25 cellular contexts compared by ENCODE assay signal in genomic region chr5:93964421-93964820, GRCh38.
DNase-seq lines count a peak whose midpoint lies in the region; ATAC-seq, FAIRE-seq and TF ChIP-seq lines count a peak whose summit lies in the region.
"Had no signal": no experiment of that assay in that cellular context is flagged by ENCODE, and none has a peak within 500 bp of the region (broad histone marks: within the 10 kb centered on the region; RNA-seq: fewer than 3 reads in every experiment).

No MANE protein-coding gene starts in this region.

- H3K9me2 ChIP-seq in SK-N-SH, result no peaks in the 10 kb centered on the region

- no peak overlapping the region for H3K27ac Mint-ChIP-seq in HFFc6
- H3K27ac Mint-ChIP-seq: CD14-positive monocyte; CD4-positive, alpha-beta memory T cell; CD4-positive, CD25-positive, alpha-beta regulatory T cell; CD8-positive, alpha-beta memory T cell had no signal

- no peak overlapping the region for H3K4me2 ChIP-seq in SK-N-SH
- H3K4me2 ChIP-seq: BLaER1 had no signal

- TF ChIP-seq CTCF in SK-N-SH (IDR thresholded peaks at IDR 0.05) (no peak), HFFc6 (IDR thresholded peaks at IDR 0.05) (no peak)

- no peaks in the 10 kb centered on the region for H3K79me2 ChIP-seq in SK-N-SH (ENCODE audit: insufficient read depth)

- no peak overlapping the region for H3K27ac ChIP-seq in SK-N-SH (ENCODE audit: low read depth in 2 of 2, low read length in 1 of 2)
- H3K27ac ChIP-seq: 22Rv1, BLaER1 had no signal

- no peaks in the 10 kb centered on the region for H3K36me3 Mint-ChIP-seq in HFFc6 (ENCODE audit: low read depth)

- no peak overlapping the region for H3K9ac ChIP-seq in SK-N-SH
- H3K9ac ChIP-seq: BLaER1 had no signal

- H3K9me3 ChIP-seq in SK-N-SH, result no peaks in the 10 kb centered on the region
- H3K9me3 ChIP-seq: BE2C, BLaER1 had no signal

- peaks cover 39% of the 10 kb centered on the region for H3K4me1 Mint-ChIP-seq in HFFc6 (ENCODE audit: low read depth)

- DNase-seq in SK-N-SH (no peak), HFFc6 (peak; percentile 31), posterior cingulate gyrus (no peak), NCI-H2029 treated with DMSO at 0.1 percent for 48 hours (lab: John Stamatoyannopoulos, UW) (no peak)
- DNase-seq: ACHN; BE2C; C1 segment of cervical spinal cord; CD4-positive, alpha-beta memory T cell; CD4-positive, CD25-positive, alpha-beta regulatory T cell; CD8-positive, alpha-beta memory T cell; COR-L47; DMS 273 treated with DMSO at 0.1 percent for 48 hours; DMS153; DMS53; DMS79; DND-41; GF-D8 had no signal

- ATAC-seq in SK-N-SH treated with all-trans-retinoic acid at 6 μM for 48 hours, result no peak

- CTCF ChIA-PET in SK-N-SH (lab: Yijun Ruan, JAX), result no interaction called here

- no peaks in the 10 kb centered on the region for H3K27me3 ChIP-seq in SK-N-SH (ENCODE audit: insufficient read depth)
- H3K27me3 ChIP-seq: BE2C, BLaER1 had no signal

- H3K4me3 Mint-ChIP-seq in HFFc6, result no peak overlapping the region; the same call in 1 of the 2 replicates
- H3K4me3 Mint-ChIP-seq: CD14-positive monocyte; CD4-positive, alpha-beta memory T cell; CD4-positive, CD25-positive, alpha-beta regulatory T cell; CD8-positive, alpha-beta memory T cell had no signal

- no peak overlapping the region for H3K4me3 ChIP-seq in SK-N-SH (ENCODE audit: low read depth in 2 of 2, low read length in 1 of 2)
- H3K4me3 ChIP-seq: BLaER1 had no signal

- no peaks in the 10 kb centered on the region; a peak in 1 of 4 replicates for H3K4me1 ChIP-seq in SK-N-SH (ENCODE audit: control insufficient read depth in 1 of 2, insufficient read depth in 2 of 2, low read depth in 1 of 2, low read length in 1 of 2)
- H3K4me1 ChIP-seq: BLaER1 had no signal

- H2AFZ ChIP-seq in SK-N-SH (ENCODE audit: low read depth), result no peak overlapping the region

- no peak for TF ChIP-seq RAD21 in SK-N-SH (IDR thresholded peaks at IDR 0.05; ENCODE audit: low read length)

- intact Hi-C loops in posterior cingulate gyrus (cut with DNase I), result no loop called here

- H4K20me1 ChIP-seq in SK-N-SH (ENCODE audit: insufficient read depth), result no peaks in the 10 kb centered on the region
- H4K20me1 ChIP-seq: BLaER1 had no signal

- H3K27me3 Mint-ChIP-seq in HFFc6 (ENCODE audit: insufficient read depth), result no peaks in the 10 kb centered on the region
- H3K27me3 Mint-ChIP-seq: CD4-positive, alpha-beta memory T cell; CD4-positive, CD25-positive, alpha-beta regulatory T cell had no signal

- H3F3A ChIP-seq in SK-N-SH (replicated peaks; ENCODE audit: insufficient read depth), result peaks cover 3% of the 10 kb centered on the region

- H3K9me3 Mint-ChIP-seq in HFFc6, result no peaks in the 10 kb centered on the region

- peak; percentile 45 for FAIRE-seq in colon (lab: Jason Lieb, UNC)
- FAIRE-seq: A204.1, GM12891, GM19239 had no signal

- POLR2A ChIA-PET in SK-N-SH (lab: Yijun Ruan, JAX), result no interaction called here

- no peaks in the 10 kb centered on the region for H3K36me3 ChIP-seq in SK-N-SH (replicated peaks in 1 of 2; ENCODE audit: control insufficient read depth in 1 of 2, insufficient read depth in 2 of 2, low read length in 1 of 2)
- H3K36me3 ChIP-seq: BE2C, BLaER1 had no signal

- TF ChIP-seq EP300 in SK-N-SH (IDR thresholded peaks at IDR 0.05; ENCODE audit: borderline replicate concordance in 1 of 2, low read depth in 1 of 2, low read length in 1 of 2), result no peak

- 89% methylated on average over 1 of the region's 1 CpG for WGBS in SK-N-SH (ENCODE audit: low lambda C conversion rate)

TF ChIP-seq in SK-N-SH treated with all-trans-retinoic acid at 6 μM for 48 hours, 23 proteins besides CTCF, POLR2A, EP300 and RAD21:
- TF ChIP-seq ISL1 (CRISPR knock-in tag; IDR thresholded peaks at IDR 0.05) (peak; percentile 73), ESRRG (CRISPR knock-in tag; IDR thresholded peaks at IDR 0.05) (no peak), ZFP3 (CRISPR knock-in tag; IDR thresholded peaks at IDR 0.05) (0 out of 2 replicates have a peak, but pooled peaks have one; percentile 70), ZFP30 (CRISPR knock-in tag; IDR thresholded peaks at IDR 0.05) (no peak)

TF ChIP-seq in SK-N-SH, 30 proteins besides CTCF, POLR2A, EP300 and RAD21:
- no peak for TF ChIP-seq RCOR1 (IDR thresholded peaks at IDR 0.05; ENCODE audit: low read length)
- no peak for TF ChIP-seq USF1 (IDR thresholded peaks at IDR 0.05; ENCODE audit: borderline replicate concordance, low read depth)
- TF ChIP-seq TCF12 (IDR thresholded peaks at IDR 0.05), result no peak
- no peak for TF ChIP-seq MAX (IDR thresholded peaks at IDR 0.05; ENCODE audit: low read depth)
- no peak for TF ChIP-seq GATA2 (CRISPR knock-in tag; IDR thresholded peaks at IDR 0.05)
- no peak for TF ChIP-seq NRF1 (IDR thresholded peaks at IDR 0.05; ENCODE audit: low read depth, low read length)
- no peak for TF ChIP-seq REST (IDR thresholded peaks at IDR 0.05; ENCODE audit: low read depth, low read length)
- TF ChIP-seq FOXJ3 (CRISPR knock-in tag; IDR thresholded peaks at IDR 0.05), result no peak
